In genomic region chr3:154184582-154184981, GRCh38 we compare ENCODE assay signal across 21 cellular contexts.
DNase-seq lines count a peak whose midpoint lies in the region; ATAC-seq and TF ChIP-seq lines count a peak whose summit lies in the region.
"Had no signal": no experiment of that assay in that cellular context is flagged by ENCODE, and none has a peak within 500 bp of the region (broad histone marks: within the 10 kb centered on the region; RNA-seq: fewer than 3 reads in every experiment).

No MANE protein-coding gene starts in this region.

- H3K27ac Mint-ChIP-seq in endothelial cell (ENCODE audit: unreplicated experiment) = peak overlapping the region; percentile 24
- H3K27ac Mint-ChIP-seq in activated CD8-positive, alpha-beta memory T cell treated with anti-CD3 and anti-CD28 coated beads, Interleukin-2, amount 10 ng/mL, durations not matched to agents 7 days and 5 days = no peak overlapping the region
- H3K27ac Mint-ChIP-seq: IgD-negative memory B cell had no signal

- no peak overlapping the region for H3K4me3 Mint-ChIP-seq in endothelial cell (ENCODE audit: unreplicated experiment)
- H3K4me3 Mint-ChIP-seq in activated CD8-positive, alpha-beta memory T cell treated with anti-CD3 and anti-CD28 coated beads, Interleukin-2, amount 10 ng/mL, durations not matched to agents 7 days and 5 days = no peak overlapping the region
- H3K4me3 Mint-ChIP-seq: CD14-positive monocyte, IgD-negative memory B cell had no signal

- no peak for DNase-seq in HEK293T (ENCODE audit: extremely low spot score)
- DNase-seq in NCI-H524 treated with DMSO at 0.1 percent for 48 hours (lab: John Stamatoyannopoulos, UW) = peak; percentile 97
- no peak for DNase-seq in endothelial cell (ENCODE audit: low spot score)
- no peak for DNase-seq in activated CD8-positive, alpha-beta memory T cell treated with anti-CD3 and anti-CD28 coated beads, Interleukin-2, amount 10 ng/mL, durations not matched to agents 7 days and 5 days
- no peak for DNase-seq in NCI-H510A (lab: John Stamatoyannopoulos, UW)
- DNase-seq in central memory CD4-positive, alpha-beta T cell = no peak
- DNase-seq: ACHN, AML-193, H7, Kasumi-1, MM.1S, NCI-H1105 treated with DMSO at 0.1 percent for 48 hours, NCI-H187 treated with DMSO at 0.1 percent for 48 hours, NCI-H510A treated with DMSO at 0.1 percent for 48 hours, OCI-M1, SHP77 treated with DMSO at 0.1 percent for 48 hours had no signal

- no peaks in the 10 kb centered on the region for H3K27me3 ChIP-seq in stomach smooth muscle (ENCODE audit: control insufficient read depth in 1 of 2, insufficient read depth in 2 of 2, low read length in 2 of 2)

- H3K9me3 Mint-ChIP-seq in endothelial cell (ENCODE audit: unreplicated experiment) = no peaks in the 10 kb centered on the region
- no peaks in the 10 kb centered on the region for H3K9me3 Mint-ChIP-seq in activated CD8-positive, alpha-beta memory T cell treated with anti-CD3 and anti-CD28 coated beads, Interleukin-2, amount 10 ng/mL, durations not matched to agents 7 days and 5 days (ENCODE audit: low read depth)

- peaks cover 6% of the 10 kb centered on the region for H3K36me3 Mint-ChIP-seq in endothelial cell (ENCODE audit: low read depth, unreplicated experiment)
- H3K36me3 Mint-ChIP-seq in activated CD8-positive, alpha-beta memory T cell treated with anti-CD3 and anti-CD28 coated beads, Interleukin-2, amount 10 ng/mL, durations not matched to agents 7 days and 5 days = no peaks in the 10 kb centered on the region
- H3K36me3 Mint-ChIP-seq: CD14-positive monocyte, IgD-negative memory B cell had no signal

- no peaks in the 10 kb centered on the region for H3K9me3 ChIP-seq in stomach smooth muscle (ENCODE audit: control insufficient read depth in 2 of 2, low read length in 2 of 2)

- H3K4me1 ChIP-seq in stomach smooth muscle (ENCODE audit: control insufficient read depth, insufficient read depth, low read length) = peaks cover 21% of the 10 kb centered on the region

- H3K27me3 Mint-ChIP-seq in endothelial cell (ENCODE audit: unreplicated experiment) = peaks cover 4% of the 10 kb centered on the region
- peaks cover 2% of the 10 kb centered on the region for H3K27me3 Mint-ChIP-seq in activated CD8-positive, alpha-beta memory T cell treated with anti-CD3 and anti-CD28 coated beads, Interleukin-2, amount 10 ng/mL, durations not matched to agents 7 days and 5 days

- TF ChIP-seq CTCF in endothelial cell (IDR thresholded peaks at IDR 0.05; ENCODE audit: unreplicated experiment) = no peak

- peak overlapping the region; percentile 50 for H3K27ac ChIP-seq in stomach smooth muscle (ENCODE audit: low read length)
- H3K27ac ChIP-seq: HL-60 had no signal

- POLR2A ChIA-PET in HEK293T (lab: Yijun Ruan, JAX) = no interaction called here

- H3K36me3 ChIP-seq in stomach smooth muscle (ENCODE audit: control insufficient read depth in 2 of 2, insufficient read depth in 2 of 2, low read length in 2 of 2) = peaks cover 12 to 13% of the 10 kb centered on the region in 2 donors

- H3K4me3 ChIP-seq in stomach smooth muscle (ENCODE audit: low read length in 2 of 2) = no peak overlapping the region

- ATAC-seq in activated CD8-positive, alpha-beta memory T cell treated with anti-CD3 and anti-CD28 coated beads, Interleukin-2, amount 10 ng/mL, durations not matched to agents 7 days and 5 days = no peak
- no peak for ATAC-seq in GM19351 (IDR thresholded peaks at IDR 0.05; ENCODE audit: unreplicated experiment)

- CTCF ChIA-PET in HEK293T (lab: Yijun Ruan, JAX) = no interaction called here
- CTCF ChIA-PET in activated CD8-positive, alpha-beta memory T cell treated with anti-CD3 and anti-CD28 coated beads, Interleukin-2, amount 10 ng/mL, durations not matched to agents 7 days and 5 days (lab: Charles Lee) = no interaction called here

- no peak overlapping the region for H3K9ac ChIP-seq in stomach smooth muscle (ENCODE audit: low read length in 2 of 2)

- H3K4me1 Mint-ChIP-seq in endothelial cell (ENCODE audit: unreplicated experiment) = no peaks in the 10 kb centered on the region
- no peaks in the 10 kb centered on the region for H3K4me1 Mint-ChIP-seq in activated CD8-positive, alpha-beta memory T cell treated with anti-CD3 and anti-CD28 coated beads, Interleukin-2, amount 10 ng/mL, durations not matched to agents 7 days and 5 days

TF ChIP-seq in HEK293T, 16 proteins besides CTCF, POLR2A, EP300 and RAD21:
- TF ChIP-seq SP1 (IDR thresholded peaks at IDR 0.05) (no peak), PKNOX1 (IDR thresholded peaks at IDR 0.05) (peak; percentile 29)
